8 cellular contexts compared by ENCODE assay signal in genomic region chr15:89129123-89129815, GRCh38.
DNase-seq lines count a peak whose midpoint lies in the region; ATAC-seq and TF ChIP-seq lines count a peak whose summit lies in the region.

No MANE protein-coding gene starts in this region.

- DNase-seq in COLO668 (lab: John Stamatoyannopoulos, UW; ENCODE audit: unreplicated experiment) = peak; percentile 51
- peak; percentile 10 to 54 (median 40) for DNase-seq in T-helper 1 cell
- no peak for DNase-seq in astrocyte of the cerebellum (ENCODE audit: low read depth)
- peak; percentile 17 to 36 for DNase-seq in stimulated activated CD8-positive, alpha-beta memory T cell treated with anti-CD3 and anti-CD28 coated beads, Interleukin-15, amount 100 ng/mL, for 4 hours (ENCODE audit: low read depth in 2 of 2)
- no peak for DNase-seq in dedifferentiated amniotic fluid mesenchymal stem cell (ENCODE audit: extremely low spot score)

- TF ChIP-seq CTCF in astrocyte of the cerebellum (IDR thresholded peaks at IDR 0.05; ENCODE audit: low read depth, low read length, missing control alignments) = peak; percentile 81

- ATAC-seq in HG02885 (IDR thresholded peaks at IDR 0.05; ENCODE audit: poor library complexity, unreplicated experiment) = peak; percentile 61
- ATAC-seq in GM21367 (IDR thresholded peaks at IDR 0.05; ENCODE audit: unreplicated experiment) = no peak

- in situ Hi-C loops in astrocyte of the cerebellum (cut with HindIII; ENCODE audit: low sequenced_read_pairs) = no loop called here

- peak overlapping the region; percentile 32 for H3K27ac ChIP-seq in layer of hippocampus (ENCODE audit: low read depth, low read length)

- no peaks in the 10 kb centered on the region for H3K27me3 ChIP-seq in layer of hippocampus (ENCODE audit: control insufficient read depth, insufficient read depth, low read length)

- H3K4me3 ChIP-seq in astrocyte of the cerebellum (ENCODE audit: low read depth, low read length) = no peak overlapping the region

Comparison
In these comparisons a context has a peak if more than half of its experiments do, and no peak if none do; other contexts are left out.
1. DNase-seq: peak in COLO668 (single experiment), T-helper 1 cell (5 of 5) and stimulated activated CD8-positive, alpha-beta memory T cell treated with anti-CD3 and anti-CD28 coated beads, Interleukin-15, amount 100 ng/mL, for 4 hours (2 of 2); none in astrocyte of the cerebellum (single experiment) and dedifferentiated amniotic fluid mesenchymal stem cell (single experiment).